ENCODE assay signal across 8 cellular contexts in the genomic region with DNA sequence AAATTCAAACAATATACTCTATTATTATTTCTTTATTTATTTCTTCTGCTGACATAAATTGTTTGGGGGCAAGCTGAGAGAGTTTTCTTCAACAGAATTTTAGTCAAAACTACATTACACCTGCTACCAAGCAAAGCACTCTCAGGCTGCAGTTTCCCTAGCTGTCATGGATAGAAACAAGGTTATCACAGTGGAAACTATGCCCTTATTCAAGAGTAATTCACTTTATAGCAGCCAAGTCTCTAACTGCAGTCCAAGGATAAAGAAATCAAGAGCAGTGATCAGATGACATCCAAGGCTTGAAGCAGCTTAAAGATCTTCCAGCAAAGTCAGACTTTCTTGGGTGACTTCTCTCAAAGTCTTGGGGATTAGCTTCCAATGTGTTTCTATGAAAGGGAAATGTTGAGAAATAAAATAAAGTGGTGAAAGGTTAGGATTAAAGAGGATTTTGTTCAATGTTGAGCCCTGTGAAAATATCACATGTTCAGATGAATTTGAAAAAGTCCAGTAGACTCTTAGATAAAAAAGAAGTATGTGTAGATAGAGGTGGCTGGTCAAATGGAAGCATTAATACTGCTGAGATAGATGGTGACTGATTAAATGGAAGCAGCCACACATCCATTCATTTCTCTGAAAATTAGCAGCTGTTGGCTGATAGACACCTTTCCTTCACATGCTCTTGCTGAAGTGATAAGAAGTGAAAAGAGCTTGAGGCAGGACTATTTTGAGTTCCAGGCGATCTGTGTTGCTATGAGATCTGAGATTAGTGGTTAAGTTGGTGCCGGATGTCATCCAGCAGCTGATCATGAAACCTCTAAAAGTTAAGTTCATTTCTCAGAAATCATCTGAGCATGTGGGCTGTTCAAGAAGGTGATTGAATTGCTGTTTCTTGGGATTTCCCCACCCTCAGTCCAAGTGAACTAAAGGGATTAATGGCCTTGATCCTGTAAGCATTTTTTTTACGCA.
DNase-seq lines count a peak whose midpoint lies in the region; ATAC-seq, FAIRE-seq and TF ChIP-seq lines count a peak whose summit lies in the region.

No MANE protein-coding gene starts in this region.

- H3K9me3 Mint-ChIP-seq in neural progenitor cell: peaks cover 11% of the 10 kb centered on the region

- H3K27me3 Mint-ChIP-seq in neural progenitor cell (ENCODE audit: insufficient read depth, low read depth): no peaks in the 10 kb centered on the region

- H3F3A ChIP-seq in neural progenitor cell (ENCODE audit: low read depth): peaks cover 8% of the 10 kb centered on the region

- no peak overlapping the region for H3K4me2 ChIP-seq in neural progenitor cell

- ATAC-seq in GM19397 (IDR thresholded peaks at IDR 0.05; ENCODE audit: unreplicated experiment) (peak; percentile 80), HG03175 (IDR thresholded peaks at IDR 0.05; ENCODE audit: unreplicated experiment) (peak; percentile 90)

- H3K4me3 Mint-ChIP-seq in neural progenitor cell: no peak overlapping the region

- H3K4me1 ChIP-seq in neural progenitor cell: peaks cover 9% of the 10 kb centered on the region

- DNase-seq in activated CD4-positive, alpha-beta T cell treated with anti-CD3 and anti-CD28 coated beads, Interleukin-2, amount 50 U/mL, for 48 hours: peak; percentile 38 to 57
- DNase-seq in myocyte (ENCODE audit: low read depth) (peak; percentile 95), HuH-7.5 (ENCODE audit: low spot score) (no peak), germinal center (ENCODE audit: low spot score) (no peak), neural progenitor cell (ENCODE audit: low spot score) (no peak), H54 (ENCODE audit: insufficient read length, low spot score) (no peak)

- H3K79me2 ChIP-seq in neural progenitor cell (ENCODE audit: low read depth): no peaks in the 10 kb centered on the region

- no peak overlapping the region for H3K27ac Mint-ChIP-seq in neural progenitor cell

- no peak overlapping the region for H3K27ac ChIP-seq in neural progenitor cell

- H3K27me3 ChIP-seq in neural progenitor cell: no peaks in the 10 kb centered on the region

- peaks cover 17% of the 10 kb centered on the region for H3K4me1 Mint-ChIP-seq in neural progenitor cell

- TF ChIP-seq CTCF in neural progenitor cell (IDR thresholded peaks at IDR 0.05): no peak

- no peaks in the 10 kb centered on the region for H3K9me3 ChIP-seq in neural progenitor cell (ENCODE audit: low read depth)

- no peaks in the 10 kb centered on the region for H3K36me3 Mint-ChIP-seq in neural progenitor cell

- H3K4me3 ChIP-seq in neural progenitor cell: no peak overlapping the region

- no peak overlapping the region for H2AFZ ChIP-seq in neural progenitor cell (replicated peaks)

- no peak overlapping the region for H3K9ac ChIP-seq in neural progenitor cell

- H3K36me3 ChIP-seq in neural progenitor cell: no peaks in the 10 kb centered on the region

- TF ChIP-seq POLR2A in H54 (IDR thresholded peaks at IDR 0.05; ENCODE audit: low read depth, low read length): no peak

- H4K20me1 ChIP-seq in neural progenitor cell (ENCODE audit: low read depth): no peaks in the 10 kb centered on the region

- FAIRE-seq in H54 (lab: Jason Lieb, UNC): no peak

Comparison
In these comparisons a context has a peak if more than half of its experiments do, and no peak if none do; other contexts are left out.
1. DNase-seq: peak in activated CD4-positive, alpha-beta T cell treated with anti-CD3 and anti-CD28 coated beads, Interleukin-2, amount 50 U/mL, for 48 hours (2 of 2) and myocyte (single experiment); none in HuH-7.5 (single experiment), germinal center (single experiment), neural progenitor cell (single experiment) and H54 (single experiment).